ENCODE assay signal across 15 cellular contexts in genomic region chr11:99098751-99099150, GRCh38.
DNase-seq lines count a peak whose midpoint lies in the region; ATAC-seq and TF ChIP-seq lines count a peak whose summit lies in the region.
"Had no signal": no experiment of that assay in that cellular context is flagged by ENCODE, and none has a peak within 500 bp of the region (broad histone marks: within the 10 kb centered on the region; RNA-seq: fewer than 3 reads in every experiment).

No MANE protein-coding gene starts in this region.

- no peak for TF ChIP-seq CTCF in nephron (IDR thresholded peaks at IDR 0.05; ENCODE audit: unreplicated experiment in 3 of 3)
- TF ChIP-seq CTCF in psoas muscle (IDR thresholded peaks at IDR 0.05): no peak
- TF ChIP-seq CTCF in upper lobe of left lung (IDR thresholded peaks at IDR 0.05): no peak

- no peak overlapping the region for H4K12ac ChIP-seq in trophoblast cell (ENCODE audit: low read depth, low read length)

- H3K27me3 Mint-ChIP-seq in nephron (ENCODE audit: low read depth): no peaks in the 10 kb centered on the region
- no peaks in the 10 kb centered on the region for H3K27me3 Mint-ChIP-seq in effector memory CD8-positive, alpha-beta T cell
- H3K27me3 Mint-ChIP-seq: dendritic cell treated with granulocyte-macrophage colony-stimulating factor and Interleukin-4, amounts not matched to agents 40 ng/mL and 50 ng/mL, for 4 days; stimulated activated naive CD8-positive, alpha-beta T cell treated with anti-CD3 and anti-CD28 coated beads, Interleukin-15, Interleukin-2, amounts not matched to agents 100 ng/mL and 50 ng/mL, for 24 hours had no signal

- no peak overlapping the region for H4K8ac ChIP-seq in trophoblast cell (ENCODE audit: low read depth, low read length)

- no peak overlapping the region for H3K4ac ChIP-seq in trophoblast cell (ENCODE audit: low read depth, low read length)

- H3K9me3 ChIP-seq in psoas muscle (no peaks in the 10 kb centered on the region), trophoblast cell (ENCODE audit: insufficient read depth, low read depth, low read length) (peaks cover 2% of the 10 kb centered on the region), upper lobe of left lung (peaks cover 0 to 7% (median 0%) of the 10 kb centered on the region in 4 donors)

- no peaks in the 10 kb centered on the region for H3K4me1 ChIP-seq in psoas muscle
- H3K4me1 ChIP-seq in trophoblast cell (ENCODE audit: control insufficient read depth in 1 of 2, insufficient read depth in 2 of 2, low read length in 2 of 2): no peaks in the 10 kb centered on the region
- no peaks in the 10 kb centered on the region for H3K4me1 ChIP-seq in upper lobe of left lung

- no peak overlapping the region for H2BK120ac ChIP-seq in trophoblast cell (ENCODE audit: insufficient read depth, low read length, poor library complexity)

- H3K27me3 ChIP-seq in psoas muscle (ENCODE audit: insufficient read depth in 3 of 3, low read length in 2 of 3): no peaks in the 10 kb centered on the region
- H3K27me3 ChIP-seq in trophoblast cell (ENCODE audit: insufficient read depth, low read length): no peaks in the 10 kb centered on the region
- no peaks in the 10 kb centered on the region for H3K27me3 ChIP-seq in upper lobe of left lung

- no peak overlapping the region for H3K18ac ChIP-seq in trophoblast cell (ENCODE audit: low read length)

- H3K9me3 Mint-ChIP-seq in nephron: peaks cover 15% of the 10 kb centered on the region
- H3K9me3 Mint-ChIP-seq in effector memory CD8-positive, alpha-beta T cell: peaks cover 6 to 15% of the 10 kb centered on the region in 2 donors

- H3K4me2 ChIP-seq in trophoblast cell (ENCODE audit: low read length): no peak overlapping the region

- H3K79me1 ChIP-seq in trophoblast cell (ENCODE audit: low read length): no peaks in the 10 kb centered on the region

- no peak overlapping the region for H2BK12ac ChIP-seq in trophoblast cell (ENCODE audit: low read length)

- no peak overlapping the region for H2AFZ ChIP-seq in trophoblast cell (ENCODE audit: insufficient read depth, low read length, poor library complexity)

- H3K36me3 Mint-ChIP-seq in nephron (ENCODE audit: low read depth): no peaks in the 10 kb centered on the region
- no peaks in the 10 kb centered on the region for H3K36me3 Mint-ChIP-seq in effector memory CD8-positive, alpha-beta T cell (ENCODE audit: insufficient read depth)

- no peak for TF ChIP-seq POLR2A in upper lobe of left lung (IDR thresholded peaks at IDR 0.05)

- H3K4me3 ChIP-seq in psoas muscle (no peak overlapping the region), trophoblast cell (ENCODE audit: low read depth, low read length) (no peak overlapping the region), upper lobe of left lung (no peak overlapping the region)
- H3K4me3 ChIP-seq: skin epidermis had no signal

- 27 to 29% (median 28%) methylated on average over 1 of the region's 1 CpG for WGBS in psoas muscle, 3 donors
- WGBS in trophoblast cell (ENCODE audit: extremely low coverage, insufficient coverage, insufficient read length): no CpG with 5 or more reads among the region's 1 CpG
- WGBS in upper lobe of left lung, 2 donors: 89 to 92% methylated on average over 1 of the region's 1 CpG

- DNase-seq in effector memory CD8-positive, alpha-beta T cell: no peak
- DNase-seq in psoas muscle: no peak
- no peak for DNase-seq in trophoblast cell
- no peak for DNase-seq in upper lobe of left lung
- DNase-seq: activated CD4-positive, alpha-beta T cell treated with anti-CD3 and anti-CD28 coated beads for 1 hour; activated naive CD4-positive, alpha-beta T cell treated with anti-CD3 and anti-CD28 coated beads for 36 hours; H7 had no signal

- no peak overlapping the region for H3K14ac ChIP-seq in trophoblast cell (ENCODE audit: low read length)

- ATAC-seq in GM19025 (IDR thresholded peaks at IDR 0.05; ENCODE audit: low read depth, unreplicated experiment) (peak; percentile 78), HG02610 (IDR thresholded peaks at IDR 0.05; ENCODE audit: unreplicated experiment) (peak; percentile 81), HG03442 (IDR thresholded peaks at IDR 0.05; ENCODE audit: unreplicated experiment) (peak; percentile 95), psoas muscle (no peak), upper lobe of left lung (ENCODE audit: low FRiP score in 2 of 2) (no peak)
- ATAC-seq in effector memory CD8-positive, alpha-beta T cell (replicated peaks): no peak
- ATAC-seq: Panc1 had no signal

- H3K23ac ChIP-seq in trophoblast cell (ENCODE audit: low read length): no peak overlapping the region

- H4K91ac ChIP-seq in trophoblast cell (ENCODE audit: low read depth, low read length): no peak overlapping the region

- no peak overlapping the region for H3K9ac ChIP-seq in trophoblast cell (ENCODE audit: low read length)

- H3K4me1 Mint-ChIP-seq in nephron: peaks cover 12% of the 10 kb centered on the region
- no peaks in the 10 kb centered on the region for H3K4me1 Mint-ChIP-seq in effector memory CD8-positive, alpha-beta T cell (ENCODE audit: low read depth in 2 of 2)

- no peaks in the 10 kb centered on the region for H3K79me2 ChIP-seq in trophoblast cell (ENCODE audit: control insufficient read depth, insufficient read depth, low read length, poor library complexity)

- H3K27ac ChIP-seq in psoas muscle (no peak overlapping the region), trophoblast cell (ENCODE audit: low read depth, low read length) (no peak overlapping the region), upper lobe of left lung (no peak overlapping the region)
- H3K27ac ChIP-seq: skin epidermis had no signal

- H3K36me3 ChIP-seq in psoas muscle (ENCODE audit: insufficient read depth in 1 of 2, low read depth in 1 of 2): no peaks in the 10 kb centered on the region
- no peaks in the 10 kb centered on the region for H3K36me3 ChIP-seq in trophoblast cell (ENCODE audit: control insufficient read depth in 1 of 2, insufficient read depth in 2 of 2, low read length in 2 of 2)
- H3K36me3 ChIP-seq in upper lobe of left lung: no peaks in the 10 kb centered on the region

- H2BK5ac ChIP-seq in trophoblast cell (ENCODE audit: low read depth, low read length, poor library complexity): no peak overlapping the region

- no peak for TF ChIP-seq EP300 in upper lobe of left lung (IDR thresholded peaks at IDR 0.05)

- intact Hi-C loops in psoas muscle (cut with DNase I): no loop called here

- no peak overlapping the region for H3K4me3 Mint-ChIP-seq in nephron
- no peak overlapping the region for H3K4me3 Mint-ChIP-seq in effector memory CD8-positive, alpha-beta T cell
- H3K4me3 Mint-ChIP-seq: activated naive CD4-positive, alpha-beta T cell treated with anti-CD3 and anti-CD28 coated beads for 36 hours; dendritic cell treated with granulocyte-macrophage colony-stimulating factor and Interleukin-4, amounts not matched to agents 40 ng/mL and 50 ng/mL, for 4 days; stimulated activated naive CD8-positive, alpha-beta T cell treated with anti-CD3 and anti-CD28 coated beads, Interleukin-15, Interleukin-2, amounts not matched to agents 100 ng/mL and 50 ng/mL, for 24 hours had no signal

- peak overlapping the region in 2 of 3 experiments; percentile 54 to 59 for H3K27ac Mint-ChIP-seq in nephron
- no peak overlapping the region for H3K27ac Mint-ChIP-seq in effector memory CD8-positive, alpha-beta T cell
- H3K27ac Mint-ChIP-seq: activated naive CD4-positive, alpha-beta T cell treated with anti-CD3 and anti-CD28 coated beads for 36 hours; dendritic cell treated with granulocyte-macrophage colony-stimulating factor and Interleukin-4, amounts not matched to agents 40 ng/mL and 50 ng/mL, for 4 days; stimulated activated naive CD8-positive, alpha-beta T cell treated with anti-CD3 and anti-CD28 coated beads, Interleukin-15, Interleukin-2, amounts not matched to agents 100 ng/mL and 50 ng/mL, for 24 hours had no signal

- H2AK5ac ChIP-seq in trophoblast cell (ENCODE audit: low read length): no peak overlapping the region

Comparison
In these comparisons a context has a peak if more than half of its experiments do, and no peak if none do; other contexts are left out.
1. ATAC-seq: peak in GM19025 (single experiment), HG02610 (single experiment) and HG03442 (single experiment); none in effector memory CD8-positive, alpha-beta T cell (single experiment), psoas muscle (0 of 4) and upper lobe of left lung (0 of 2).
2. H3K27ac Mint-ChIP-seq: peak in nephron (2 of 3); none in effector memory CD8-positive, alpha-beta T cell (0 of 2).